26 cellular contexts compared by ENCODE assay signal in the genomic region with DNA sequence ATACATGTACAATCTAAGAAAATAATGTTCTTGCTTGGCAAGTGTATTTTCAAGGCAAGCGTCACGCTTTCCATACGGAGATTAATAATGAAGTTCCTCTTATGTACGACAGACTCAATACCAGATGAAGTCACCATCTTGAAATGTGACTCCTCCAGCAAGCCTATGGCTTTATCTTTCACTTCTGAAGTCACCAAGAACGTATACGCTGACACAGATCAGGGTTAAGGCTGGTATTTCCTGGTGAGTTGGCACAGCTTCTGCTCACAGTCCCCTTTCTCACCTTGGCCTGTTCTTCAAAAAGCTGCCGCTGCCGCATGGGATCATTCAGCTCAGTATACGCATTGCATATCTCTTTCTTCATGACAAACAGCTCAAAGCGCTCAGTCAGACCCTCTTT. TPM values are rescaled to one million over a fixed set of nuclear protein-coding genes. Genes with fewer than 3 reads are reported as not detected.
DNase-seq lines count a peak whose midpoint lies in the region; ATAC-seq lines count a peak whose summit lies in the region.
"Had no signal": no experiment of that assay in that cellular context is flagged by ENCODE, and none has a peak within 500 bp of the region (broad histone marks: within the 10 kb centered on the region; RNA-seq: fewer than 3 reads in every experiment).

No MANE protein-coding gene starts in this region.

- H3K27ac ChIP-seq in BLaER1, result no peak overlapping the region
- H3K27ac ChIP-seq: ovary, RWPE1, transverse colon, WERI-Rb-1 had no signal

- H3K27me3 Mint-ChIP-seq in T-helper 2 cell treated with Interferon-gamma antibody and Interleukin-4, amounts not matched to agents 5 μg/mL and 100 μg/mL, for 36 hours (ENCODE audit: low read depth), result no peaks in the 10 kb centered on the region
- no peaks in the 10 kb centered on the region for H3K27me3 Mint-ChIP-seq in activated CD4-positive, alpha-beta memory T cell treated with anti-CD3 and anti-CD28 coated beads for 36 hours
- no peaks in the 10 kb centered on the region for H3K27me3 Mint-ChIP-seq in central memory CD8-positive, alpha-beta T cell
- H3K27me3 Mint-ChIP-seq: brain, naive B cell had no signal

- POLR2A ChIA-PET in activated CD4-positive, alpha-beta memory T cell treated with anti-CD3 and anti-CD28 coated beads for 36 hours (lab: Charles Lee), result no interaction called here

- DNase-seq in T-helper 2 cell treated with Interferon-gamma antibody and Interleukin-4, amounts not matched to agents 5 μg/mL and 100 μg/mL, for 36 hours (ENCODE audit: low spot score), result no peak
- DNase-seq in T-helper 2 cell (no peak), CD1c-positive myeloid dendritic cell (ENCODE audit: extremely low spot score) (no peak), kidney tubule cell (ENCODE audit: low spot score) (no peak), posterior vena cava (ENCODE audit: low spot score) (no peak)
- no peak for DNase-seq in activated CD4-positive, alpha-beta memory T cell treated with anti-CD3 and anti-CD28 coated beads for 36 hours
- DNase-seq in central memory CD8-positive, alpha-beta T cell (ENCODE audit: low spot score in 2 of 2), result no peak
- DNase-seq: 8988T, DMS153, islet precursor cell, Kasumi-1, naive B cell, NCI-H146, NCI-H2107, ovary, transverse colon, WERI-Rb-1 had no signal

- H3K9ac ChIP-seq in BLaER1, result no peak overlapping the region

- no peak for ATAC-seq in central memory CD8-positive, alpha-beta T cell (replicated peaks; ENCODE audit: extremely low read depth, poor library complexity, severe bottlenecking)

- no peaks in the 10 kb centered on the region for H3K9me3 ChIP-seq in BLaER1
- H3K9me3 ChIP-seq: ovary, transverse colon had no signal

- CTCF ChIA-PET in activated CD4-positive, alpha-beta memory T cell treated with anti-CD3 and anti-CD28 coated beads for 36 hours (lab: Charles Lee), result no interaction called here

- intact Hi-C loops in activated CD4-positive, alpha-beta memory T cell treated with anti-CD3 and anti-CD28 coated beads for 36 hours (cut with micrococcal nuclease), result no loop called here
- intact Hi-C loops in posterior vena cava (cut with DNase I), result loop anchor here in 1 of 2 donors (10.0 kb wide), 1 partner anchor 64 kb away; a partner anchor contains a TSS

- H3K27ac Mint-ChIP-seq in T-helper 2 cell treated with Interferon-gamma antibody and Interleukin-4, amounts not matched to agents 5 μg/mL and 100 μg/mL, for 36 hours, result peak overlapping the region; percentile 68
- H3K27ac Mint-ChIP-seq in activated CD4-positive, alpha-beta memory T cell treated with anti-CD3 and anti-CD28 coated beads for 36 hours, result peak overlapping the region; percentile 59
- peak overlapping the region; percentile 74 for H3K27ac Mint-ChIP-seq in central memory CD8-positive, alpha-beta T cell (ENCODE audit: low read depth)
- H3K27ac Mint-ChIP-seq: brain, mesothelial cell of epicardium had no signal

- no peaks in the 10 kb centered on the region for H3K9me3 Mint-ChIP-seq in T-helper 2 cell treated with Interferon-gamma antibody and Interleukin-4, amounts not matched to agents 5 μg/mL and 100 μg/mL, for 36 hours
- H3K9me3 Mint-ChIP-seq in activated CD4-positive, alpha-beta memory T cell treated with anti-CD3 and anti-CD28 coated beads for 36 hours, result no peaks in the 10 kb centered on the region
- H3K9me3 Mint-ChIP-seq in central memory CD8-positive, alpha-beta T cell, result no peaks in the 10 kb centered on the region
- H3K9me3 Mint-ChIP-seq: brain, mesothelial cell of epicardium, naive B cell had no signal

- H3K4me1 ChIP-seq in BLaER1, result peaks cover 27% of the 10 kb centered on the region
- H3K4me1 ChIP-seq: transverse colon had no signal

- no peak overlapping the region for H3K4me3 Mint-ChIP-seq in T-helper 2 cell treated with Interferon-gamma antibody and Interleukin-4, amounts not matched to agents 5 μg/mL and 100 μg/mL, for 36 hours
- no peak overlapping the region for H3K4me3 Mint-ChIP-seq in activated CD4-positive, alpha-beta memory T cell treated with anti-CD3 and anti-CD28 coated beads for 36 hours
- H3K4me3 Mint-ChIP-seq in central memory CD8-positive, alpha-beta T cell, result peak overlapping the region; percentile 33
- H3K4me3 Mint-ChIP-seq: brain, mesothelial cell of epicardium had no signal

- H3K27me3 ChIP-seq in BLaER1, result no peaks in the 10 kb centered on the region
- H3K27me3 ChIP-seq: ovary, transverse colon had no signal

- peaks cover 86% of the 10 kb centered on the region for H3K36me3 Mint-ChIP-seq in T-helper 2 cell treated with Interferon-gamma antibody and Interleukin-4, amounts not matched to agents 5 μg/mL and 100 μg/mL, for 36 hours (ENCODE audit: low read depth)
- H3K36me3 Mint-ChIP-seq in activated CD4-positive, alpha-beta memory T cell treated with anti-CD3 and anti-CD28 coated beads for 36 hours, result peaks cover 79% of the 10 kb centered on the region
- H3K36me3 Mint-ChIP-seq in central memory CD8-positive, alpha-beta T cell (ENCODE audit: insufficient read depth), result peaks cover 62% of the 10 kb centered on the region

- peaks cover 24% of the 10 kb centered on the region for H3K4me1 Mint-ChIP-seq in T-helper 2 cell treated with Interferon-gamma antibody and Interleukin-4, amounts not matched to agents 5 μg/mL and 100 μg/mL, for 36 hours (ENCODE audit: low read depth)
- H3K4me1 Mint-ChIP-seq in activated CD4-positive, alpha-beta memory T cell treated with anti-CD3 and anti-CD28 coated beads for 36 hours (ENCODE audit: low read depth), result peaks cover 32% of the 10 kb centered on the region
- H3K4me1 Mint-ChIP-seq in central memory CD8-positive, alpha-beta T cell, result peaks cover 33% of the 10 kb centered on the region
- H3K4me1 Mint-ChIP-seq: brain had no signal

- peaks cover 94% of the 10 kb centered on the region for H3K36me3 ChIP-seq in BLaER1
- H3K36me3 ChIP-seq: ovary had no signal

- H3K4me2 ChIP-seq in BLaER1, result peak overlapping the region; percentile 66; the same call in 1 of the 2 replicates

- no peak overlapping the region for H3K4me3 ChIP-seq in BLaER1
- H3K4me3 ChIP-seq: ovary, transverse colon had no signal

- peaks cover 14% of the 10 kb centered on the region; the same call in 1 of the 2 replicates for H4K20me1 ChIP-seq in BLaER1

RNA-seq across cellular contexts. Expression of a gene that starts 6.1 kb away (rescaled TPM):
- total RNA-seq in activated CD4-positive, alpha-beta memory T cell treated with anti-CD3 and anti-CD28 coated beads for 36 hours, result 10 to 100 TPM; 39.9 to 40.2 TPM
- total RNA-seq in posterior vena cava, result 10 to 100 TPM; 26.0 to 29.1 TPM

RNA-seq across cellular contexts. Expression of a gene that starts 18.3 kb away (rescaled TPM):
- total RNA-seq in activated CD4-positive, alpha-beta memory T cell treated with anti-CD3 and anti-CD28 coated beads for 36 hours, result 100 to 1,000 TPM; 273 to 277 TPM
- 10 to 100 TPM; 67.6 to 75.0 TPM for total RNA-seq in posterior vena cava

RNA-seq across cellular contexts. Expression of a gene that starts 18.4 kb away (rescaled TPM):
- total RNA-seq in activated CD4-positive, alpha-beta memory T cell treated with anti-CD3 and anti-CD28 coated beads for 36 hours, result 10 to 100 TPM; 80.3 to 85.1 TPM
- total RNA-seq in posterior vena cava, result 10 to 100 TPM; 48.4 to 49.7 TPM

RNA-seq across cellular contexts. Expression of a gene that starts 47.7 kb away (rescaled TPM):
- total RNA-seq in activated CD4-positive, alpha-beta memory T cell treated with anti-CD3 and anti-CD28 coated beads for 36 hours, result not detected
- not detected for total RNA-seq in posterior vena cava
- total RNA-seq: fibroblast of villous mesenchyme; lower leg skin; mesothelial cell of epicardium; NCI-H460; OCI-LY7; ovary; T-helper 2 cell treated with Interferon-gamma antibody and Interleukin-4, amounts not matched to agents 100 ng/mL and 5 ng/mL, for 36 hours; transverse colon had no signal
